ENCODE assay signal across 8 cellular contexts in the genomic region with DNA sequence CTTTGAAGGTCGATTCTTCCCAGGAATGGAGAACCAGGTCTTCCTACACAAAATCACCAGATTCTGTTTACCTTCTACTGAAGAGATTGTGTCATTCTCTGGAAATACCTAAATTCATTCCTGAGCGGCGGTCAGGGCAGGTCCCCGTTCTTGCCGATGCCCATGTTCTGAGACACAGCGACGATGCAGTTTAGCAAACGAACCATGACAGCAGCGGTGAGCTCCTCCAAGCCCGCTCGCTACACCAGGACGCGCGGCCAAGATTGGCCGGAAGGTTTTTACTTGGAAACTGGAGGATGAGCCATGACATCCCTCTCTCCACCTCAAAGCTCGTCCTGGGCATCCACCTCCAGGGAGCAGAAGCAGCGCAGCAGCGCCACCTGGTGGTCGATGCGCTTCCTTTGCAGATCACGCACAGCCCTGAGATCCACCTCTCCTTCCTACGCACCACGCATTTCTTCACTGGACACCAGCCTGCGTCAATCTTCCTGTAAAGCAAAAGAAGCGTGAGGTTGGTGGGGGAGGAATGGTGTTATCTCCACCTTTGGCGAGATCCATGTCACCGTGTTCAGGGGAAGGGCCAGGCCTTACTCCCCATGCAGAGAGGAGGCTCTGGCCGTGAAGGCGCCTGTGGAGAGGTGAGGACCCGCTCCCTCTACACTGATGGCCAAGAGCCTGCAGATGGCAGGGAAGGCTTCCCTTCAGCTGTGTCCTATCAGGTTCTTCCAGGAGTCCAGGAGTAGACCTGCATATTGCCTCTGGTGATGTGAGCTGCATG. TPM values are rescaled to one million over a fixed set of nuclear protein-coding genes. Genes with fewer than 3 reads are reported as not detected.
A peak's percentile ranks its signal among the peaks of the same experiment; 100 is the strongest.
DNase-seq lines count a peak whose midpoint lies in the region; ATAC-seq lines count a peak whose summit lies in the region.

No MANE protein-coding gene starts in this region.

- H3K36me3 ChIP-seq in duodenal mucosa (ENCODE audit: control insufficient read depth in 1 of 2, insufficient read depth in 2 of 2, low read length in 2 of 2), result no peaks in the 10 kb centered on the region

- peak; percentile 74 for ATAC-seq in HG03342 (IDR thresholded peaks at IDR 0.05; ENCODE audit: unreplicated experiment)

- H3K9me3 Mint-ChIP-seq in activated CD4-positive, alpha-beta memory T cell treated with anti-CD3 and anti-CD28 coated beads for 36 hours, result peaks cover under 1% of the 10 kb centered on the region

- DNase-seq in NCI-H524 (lab: John Stamatoyannopoulos, UW), result peak; percentile 22 to 68
- DNase-seq in NCI-H524 treated with DMSO at 0.1 percent for 48 hours (lab: John Stamatoyannopoulos, UW), result no peak
- peak; percentile 86 for DNase-seq in NCI-H69 (lab: John Stamatoyannopoulos, UW)
- peak; percentile 89 for DNase-seq in activated CD4-positive, alpha-beta memory T cell treated with anti-CD3 and anti-CD28 coated beads for 36 hours
- DNase-seq in lung microvascular endothelial cell (ENCODE audit: low read depth in 2 of 2), result peak; percentile 85 to 91
- peak; percentile 75 to 89 (median 85) for DNase-seq in stimulated activated CD4-positive, alpha-beta T cell treated with anti-CD3 and anti-CD28 coated beads, TNF-alpha, amount 100 ng/mL, for 4 hours (ENCODE audit: low read depth in 3 of 3)

- peak overlapping the region; percentile 75 for H3K4me3 Mint-ChIP-seq in activated CD4-positive, alpha-beta memory T cell treated with anti-CD3 and anti-CD28 coated beads for 36 hours

- peak overlapping the region in 1 of 2 donors; percentile 72 for H3K9ac ChIP-seq in duodenal mucosa (ENCODE audit: low read depth in 1 of 2, low read length in 2 of 2)

- H3K4me1 Mint-ChIP-seq in activated CD4-positive, alpha-beta memory T cell treated with anti-CD3 and anti-CD28 coated beads for 36 hours (ENCODE audit: low read depth), result peaks cover 23% of the 10 kb centered on the region

- H3K4me1 ChIP-seq in duodenal mucosa (ENCODE audit: control insufficient read depth in 1 of 2, insufficient read depth in 2 of 2, low read length in 2 of 2), result peaks cover 0 to 6% of the 10 kb centered on the region in 2 donors

- peaks cover 10% of the 10 kb centered on the region for H3K27me3 Mint-ChIP-seq in activated CD4-positive, alpha-beta memory T cell treated with anti-CD3 and anti-CD28 coated beads for 36 hours

- no peak overlapping the region for H3K27ac ChIP-seq in duodenal mucosa (ENCODE audit: low read depth, low read length)

- POLR2A ChIA-PET in activated CD4-positive, alpha-beta memory T cell treated with anti-CD3 and anti-CD28 coated beads for 36 hours (lab: Charles Lee), result interaction anchor here (0.9 to 2.4 kb wide), 4 partner anchors 9 to 170 kb away, joined by 3 to 31 read pairs (median 4); no protein-coding TSS in a partner anchor

- peak overlapping the region; percentile 36 to 68 for H3K4me3 ChIP-seq in duodenal mucosa (ENCODE audit: low read depth in 1 of 2, low read length in 2 of 2)

- H3K36me3 Mint-ChIP-seq in activated CD4-positive, alpha-beta memory T cell treated with anti-CD3 and anti-CD28 coated beads for 36 hours, result no peaks in the 10 kb centered on the region

- H3K27ac Mint-ChIP-seq in activated CD4-positive, alpha-beta memory T cell treated with anti-CD3 and anti-CD28 coated beads for 36 hours, result peak overlapping the region; percentile 25

- no peaks in the 10 kb centered on the region for H3K9me3 ChIP-seq in duodenal mucosa (ENCODE audit: control insufficient read depth in 1 of 2, low read length in 2 of 2)

- intact Hi-C loops in activated CD4-positive, alpha-beta memory T cell treated with anti-CD3 and anti-CD28 coated beads for 36 hours (cut with micrococcal nuclease), result loop anchor here (1.0 kb wide), 3 partner anchors 9 to 230 kb away; no protein-coding TSS in a partner anchor

- peaks cover 0 to 14% of the 10 kb centered on the region in 2 donors for H3K27me3 ChIP-seq in duodenal mucosa (ENCODE audit: control insufficient read depth in 1 of 2, insufficient read depth in 2 of 2, low read length in 2 of 2)

- CTCF ChIA-PET in activated CD4-positive, alpha-beta memory T cell treated with anti-CD3 and anti-CD28 coated beads for 36 hours (lab: Charles Lee), result interaction anchor here (0.5 to 9.1 kb wide), 49 partner anchors 8 to 1023 kb away, joined by 3 to 161 read pairs (median 4); partner anchors contain the start of genes HLA-B, PSORS1C2 and TCF19

RNA-seq across cellular contexts. Expression of gene HLA-B, which starts 9.9 kb away (rescaled TPM):
- total RNA-seq in activated CD4-positive, alpha-beta memory T cell treated with anti-CD3 and anti-CD28 coated beads for 36 hours, result 1,000 to 10,000 TPM; 3,016 to 3,060 TPM
- total RNA-seq in lung microvascular endothelial cell, result 153 and 307 TPM in 2 replicates

RNA-seq across cellular contexts. Expression of gene MICA, which starts 36.5 kb away (rescaled TPM):
- total RNA-seq in activated CD4-positive, alpha-beta memory T cell treated with anti-CD3 and anti-CD28 coated beads for 36 hours, result 1 to 10 TPM; 7.1 to 8.6 TPM
- 15.3 and 31.4 TPM in 2 replicates for total RNA-seq in lung microvascular endothelial cell
